ENCODE assay signal across 17 cellular contexts in genomic region chr3:172333692-172334457, GRCh38.
A peak's percentile ranks its signal among the peaks of the same experiment; 100 is the strongest.
DNase-seq lines count a peak whose midpoint lies in the region; ATAC-seq, FAIRE-seq and TF ChIP-seq lines count a peak whose summit lies in the region.
"Had no signal": no experiment of that assay in that cellular context is flagged by ENCODE, and none has a peak within 500 bp of the region (broad histone marks: within the 10 kb centered on the region; RNA-seq: fewer than 3 reads in every experiment).

No MANE protein-coding gene starts in this region.

- H3K4me3 ChIP-seq in HepG2 (replicated peaks in 1 of 3; ENCODE audit: insufficient read depth in 1 of 3, low read depth in 2 of 3, low read length in 3 of 3) (no peak overlapping the region), right lobe of liver (no peak overlapping the region), PC-3 (ENCODE audit: low read length) (no peak overlapping the region), fibroblast of pulmonary artery (replicated peaks; ENCODE audit: low read depth, low read length) (no peak overlapping the region)
- H3K4me3 ChIP-seq: left lung had no signal

- in situ Hi-C loops in HepG2 (cut with HindIII; ENCODE audit: extremely low pct_ligation_motif_present, low pct_unique_long_range_greater_than_20kb) (no loop called here), GM13977 (cut with MboI; ENCODE audit: low pct_unique_long_range_greater_than_20kb, low sequenced_read_pairs, unreplicated experiment) (no loop called here)

- DNase-seq in HepG2 (ENCODE audit: low spot score) (no peak), right lobe of liver (no peak), PC-3 (no peak), fibroblast of pulmonary artery (ENCODE audit: low read depth) (no peak), type B pancreatic cell (ENCODE audit: extremely low spot score, unreplicated experiment) (no peak), GM13977 (ENCODE audit: low spot score) (no peak), activated T-cell treated with anti-CD3 and anti-CD28 coated beads for 4 hours (no peak), mucosa of gallbladder (ENCODE audit: low spot score) (no peak)
- DNase-seq: activated effector memory CD4-positive, alpha-beta T cell treated with Interleukin-2 at 50 U/mL for 16 hours; amygdala; DMS 273 treated with DMSO at 0.1 percent for 48 hours; hypothalamus; Karpas-422; left lung; NCI-H1436; WERI-Rb-1 had no signal

- H3K79me2 ChIP-seq in HepG2 (ENCODE audit: insufficient read depth, low read length) (peaks cover 2% of the 10 kb centered on the region), PC-3 (ENCODE audit: low read length) (no peaks in the 10 kb centered on the region)

- FAIRE-seq in HepG2 (lab: Jason Lieb, UNC) = no peak
- FAIRE-seq: colon had no signal

- no peaks in the 10 kb centered on the region for H3F3A ChIP-seq in PC-3 (ENCODE audit: low read length, unreplicated experiment)

- no peak overlapping the region for H3K27ac ChIP-seq in HepG2 (ENCODE audit: extremely low read length, insufficient read depth, low read length)
- H3K27ac ChIP-seq in right lobe of liver = no peak overlapping the region
- H3K27ac ChIP-seq in PC-3 (ENCODE audit: low read length) = no peak overlapping the region
- H3K27ac ChIP-seq: left lung, WERI-Rb-1 had no signal

- no peak overlapping the region for H3K4me3 Mint-ChIP-seq in type B pancreatic cell

- TF ChIP-seq EP300 in HepG2 (IDR thresholded peaks at IDR 0.05; ENCODE audit: low read depth in 2 of 2, low read length in 2 of 2) (no peak), HepG2 (CRISPR knock-in tag; IDR thresholded peaks at IDR 0.05; ENCODE audit: borderline replicate concordance) (no peak)

- peaks cover 44% of the 10 kb centered on the region for H3K36me3 Mint-ChIP-seq in type B pancreatic cell

- H3K4me2 ChIP-seq in HepG2 (ENCODE audit: low read depth, low read length) (no peak overlapping the region), PC-3 (ENCODE audit: low read length) (no peak overlapping the region)

- H3K4me1 ChIP-seq in HepG2 (ENCODE audit: insufficient read depth, low read length) (no peaks in the 10 kb centered on the region), right lobe of liver (peaks cover 0 to 4% (median 0%) of the 10 kb centered on the region in 4 donors), PC-3 (ENCODE audit: insufficient read depth, low read length) (no peaks in the 10 kb centered on the region)

- no peaks in the 10 kb centered on the region for H3K9me2 ChIP-seq in PC-3 (replicated peaks; ENCODE audit: low read length)

- intact Hi-C loops in HepG2 (cut with micrococcal nuclease; ENCODE audit: unreplicated experiment) = no loop called here
- intact Hi-C loops in right lobe of liver (cut with DNase I) = no loop called here
- intact Hi-C loops in PC-3 (cut with micrococcal nuclease) = loop anchor here (2.0 to 5.0 kb wide), 2 partner anchors 287 to 333 kb away; no protein-coding TSS in a partner anchor

- WGBS in HepG2 (ENCODE audit: low lambda C conversion rate) = 96% methylated on average over 7 of the region's 7 CpGs
- WGBS in right lobe of liver (ENCODE audit: insufficient coverage, low coverage, low lambda C conversion rate, missing lambda C conversion rate) = 71% methylated on average over 7 of the region's 7 CpGs

- TF ChIP-seq RAD21 in HepG2 (CRISPR knock-in tag; IDR thresholded peaks at IDR 0.05) = no peak

- no peak for TF ChIP-seq CTCF in HepG2 (CRISPR knock-in tag; IDR thresholded peaks at IDR 0.05)
- peak in 1 of 4 donors; percentile 12 for TF ChIP-seq CTCF in right lobe of liver (IDR thresholded peaks at IDR 0.05)
- peak; percentile 47 for TF ChIP-seq CTCF in PC-3 (conservative IDR thresholded peaks at IDR 0.05; ENCODE audit: low read depth, low read length)
- peak; percentile 19 for TF ChIP-seq CTCF in fibroblast of pulmonary artery (IDR thresholded peaks at IDR 0.05; ENCODE audit: low read length, missing control alignments)
- peak; percentile 28 for TF ChIP-seq CTCF in type B pancreatic cell (conservative IDR thresholded peaks at IDR 0.05)
- TF ChIP-seq CTCF in GM13977 (IDR thresholded peaks at IDR 0.05; ENCODE audit: extremely low read depth, insufficient read depth, missing control alignments) = no peak

- peaks cover 38 to 76% of the 10 kb centered on the region in 2 experiments for H3K36me3 ChIP-seq in HepG2 (replicated peaks in 1 of 2; ENCODE audit: control insufficient read depth in 1 of 2, insufficient read depth in 2 of 2, low read length in 2 of 2)
- peaks cover 12 to 72% (median 39%) of the 10 kb centered on the region in 4 donors for H3K36me3 ChIP-seq in right lobe of liver
- H3K36me3 ChIP-seq in PC-3 (ENCODE audit: low read depth, low read length) = peaks cover 35% of the 10 kb centered on the region

- BruUV-seq in HepG2 (replicated peaks; lab: Mats Ljungman, UMichigan) = no TSS peak
- BruUV-seq in PC-3 (replicated peaks; lab: Mats Ljungman, UMichigan) = no TSS peak

- peaks cover 6% of the 10 kb centered on the region for H3K4me1 Mint-ChIP-seq in type B pancreatic cell (ENCODE audit: unreplicated experiment)

- H4K20me1 ChIP-seq in HepG2 (ENCODE audit: insufficient read depth, low read length) = peaks cover 55% of the 10 kb centered on the region
- H4K20me1 ChIP-seq in PC-3 (ENCODE audit: low read length) = no peaks in the 10 kb centered on the region; the same call in 1 of the 2 replicates

- ATAC-seq in HepG2 (no peak), right lobe of liver (no peak), PC-3 (no peak)
- ATAC-seq: left lung had no signal

- H3K27ac Mint-ChIP-seq in type B pancreatic cell = no peak overlapping the region

- no peaks in the 10 kb centered on the region for H3K9me3 Mint-ChIP-seq in type B pancreatic cell

- H2AFZ ChIP-seq in HepG2 (ENCODE audit: low read length) (no peak overlapping the region), PC-3 (ENCODE audit: low read length) (no peak overlapping the region)

- H3K27me3 ChIP-seq in HepG2 (ENCODE audit: control insufficient read depth in 1 of 2, insufficient read depth in 2 of 2, low read length in 2 of 2) (no peaks in the 10 kb centered on the region), right lobe of liver (no peaks in the 10 kb centered on the region), PC-3 (ENCODE audit: low read length) (no peaks in the 10 kb centered on the region)
- H3K27me3 ChIP-seq: left lung had no signal

- POLR2A ChIA-PET in HepG2 (lab: Yijun Ruan, JAX) (no interaction called here), PC-3 (lab: Charles Lee; ENCODE audit: unreplicated experiment) (no interaction called here)

- H3K9me3 ChIP-seq in HepG2 (ENCODE audit: low read length) (no peaks in the 10 kb centered on the region), right lobe of liver (no peaks in the 10 kb centered on the region), PC-3 (ENCODE audit: low read length) (no peaks in the 10 kb centered on the region)
- H3K9me3 ChIP-seq: left lung had no signal

- H3K9ac ChIP-seq in HepG2 (ENCODE audit: insufficient read depth, low read depth, low read length) (no peak overlapping the region), PC-3 (ENCODE audit: low read length) (no peak overlapping the region)

- TF ChIP-seq POLR2A in HepG2 (IDR thresholded peaks at IDR 0.05; ENCODE audit: insufficient read depth in 1 of 2, low read depth in 2 of 2, low read length in 2 of 2) (no peak), right lobe of liver (IDR thresholded peaks at IDR 0.05) (no peak)

- CTCF ChIA-PET in HepG2 (lab: Yijun Ruan, JAX; ENCODE audit: low intra/inter-chr PET ratio, low total read pairs) = interaction anchor here (2.1 kb wide), 1 partner anchor 333 kb away, joined by 7 read pairs; no protein-coding TSS in a partner anchor
- CTCF ChIA-PET in PC-3 (lab: Charles Lee) = interaction anchor here (0.7 kb wide), 1 partner anchor 143 kb away, joined by 5 read pairs; no protein-coding TSS in a partner anchor

- H3K27me3 Mint-ChIP-seq in type B pancreatic cell = no peaks in the 10 kb centered on the region

TF ChIP-seq in HepG2, 621 proteins besides CTCF, POLR2A, EP300 and RAD21:
- peak; percentile 27; the same call in 1 of the 2 replicates for TF ChIP-seq POLR2AphosphoS5 (IDR thresholded peaks at IDR 0.05; ENCODE audit: low read depth, low read length)
- peak; percentile 96 for TF ChIP-seq RBM22 (optimal IDR thresholded peaks at IDR 0.05; ENCODE audit: low read length)
- peak; percentile 70 for TF ChIP-seq PATZ1 (CRISPR knock-in tag; IDR thresholded peaks at IDR 0.05)
- no peak for TF ChIP-seq SIX4 (CRISPR knock-in tag; IDR thresholded peaks at IDR 0.05)

Comparison
In these comparisons a context has a peak if more than half of its experiments do, and no peak if none do; other contexts are left out.
1. CTCF ChIP-seq: peak in PC-3 (single experiment), fibroblast of pulmonary artery (single experiment) and type B pancreatic cell (single experiment); none in HepG2 (single experiment) and GM13977 (single experiment).